In the genomic region with DNA sequence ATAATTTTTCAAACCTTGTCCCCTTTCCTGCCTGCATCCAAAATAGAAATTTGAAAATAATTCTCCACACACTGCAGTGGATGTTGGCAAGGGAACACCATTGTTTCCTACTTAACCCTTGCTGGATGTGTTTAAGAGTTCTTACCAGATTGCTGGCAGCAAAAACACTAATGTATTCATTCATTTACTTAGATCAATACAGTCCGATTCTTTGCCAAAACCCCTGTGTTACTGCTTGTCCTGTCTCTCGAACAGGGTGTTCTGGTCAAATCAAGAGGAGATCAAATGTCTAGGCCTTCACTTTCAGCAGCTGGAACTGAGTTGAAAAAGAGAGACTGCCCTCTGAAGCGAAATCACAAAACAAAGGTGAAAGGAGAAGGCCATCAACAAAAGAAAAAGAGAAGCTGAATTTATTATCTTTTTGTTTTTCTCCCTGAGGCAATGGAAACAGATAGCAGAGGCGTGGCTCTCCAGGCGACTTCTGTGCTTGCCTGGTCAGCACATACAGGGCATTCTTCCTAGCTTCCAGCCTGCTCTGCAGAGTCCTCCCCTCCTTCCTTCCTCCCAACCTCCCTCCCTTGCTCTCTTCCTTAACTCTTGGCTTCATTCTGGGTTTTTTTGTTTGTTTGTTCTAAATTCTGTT, we compare ENCODE assay signal across 11 cellular contexts. TPM values are rescaled to one million over a fixed set of nuclear protein-coding genes. Genes with fewer than 3 reads are reported as not detected.
A peak's percentile ranks its signal among the peaks of the same experiment; 100 is the strongest.
DNase-seq lines count a peak whose midpoint lies in the region; ATAC-seq and TF ChIP-seq lines count a peak whose summit lies in the region.
"Had no signal": no experiment of that assay in that cellular context is flagged by ENCODE, and none has a peak within 500 bp of the region (broad histone marks: within the 10 kb centered on the region; RNA-seq: fewer than 3 reads in every experiment).

No MANE protein-coding gene starts in this region.

- TF ChIP-seq EP300 in esophagus muscularis mucosa (IDR thresholded peaks at IDR 0.05) = no peak

- H3K36me3 ChIP-seq in esophagus muscularis mucosa = no peaks in the 10 kb centered on the region

- no peak overlapping the region for H3K4me3 Mint-ChIP-seq in nephron
- H3K4me3 Mint-ChIP-seq: T-helper 1 cell treated with Interleukin-12 subunit alpha and Interleukin-12 subunit beta and Interleukin-4 antibody, amounts not matched to agents 30 μg/mL and 1 μg/mL, for 36 hours had no signal

- H3K27me3 Mint-ChIP-seq in nephron (ENCODE audit: low read depth) = no peaks in the 10 kb centered on the region

- TF ChIP-seq POLR2A in esophagus muscularis mucosa (IDR thresholded peaks at IDR 0.05; ENCODE audit: low read depth) = no peak

- peak; percentile 33 for DNase-seq in DMS53 treated with DMSO at 0.1 percent for 48 hours (lab: John Stamatoyannopoulos, UW; ENCODE audit: unreplicated experiment)
- peak; percentile 81 for DNase-seq in NCI-H345 treated with DMSO at 0.1 percent for 48 hours (lab: John Stamatoyannopoulos, UW; ENCODE audit: unreplicated experiment)
- DNase-seq in dermis blood vessel endothelial cell = peak; percentile 4
- no peak for DNase-seq in esophagus muscularis mucosa (ENCODE audit: extremely low spot score)
- DNase-seq in T1000 (lab: John Stamatoyannopoulos, UW) = no peak
- DNase-seq in stimulated activated CD8-positive, alpha-beta memory T cell treated with anti-CD3 and anti-CD28 coated beads, Interleukin-4, amount 100 ng/mL, for 48 hours = no peak

- no peak overlapping the region for H3K4me3 ChIP-seq in esophagus muscularis mucosa

- peaks cover 0 to 7% (median 2%) of the 10 kb centered on the region in 4 donors for H3K4me1 ChIP-seq in esophagus muscularis mucosa

- ATAC-seq in GM18870 (IDR thresholded peaks at IDR 0.05; ENCODE audit: unreplicated experiment) = no peak
- ATAC-seq: activated naive CD4-positive, alpha-beta T cell treated with anti-CD3 and anti-CD28 coated beads, Interleukin-2, amount 50 U/mL, for 72 hours; naive thymus-derived CD4-positive, alpha-beta T cell had no signal

- no peak overlapping the region for H3K27ac ChIP-seq in esophagus muscularis mucosa (replicated peaks in 1 of 4)

- no peaks in the 10 kb centered on the region for H3K27me3 ChIP-seq in esophagus muscularis mucosa

- no peaks in the 10 kb centered on the region for H3K9me3 Mint-ChIP-seq in nephron
- H3K9me3 Mint-ChIP-seq: activated naive CD4-positive, alpha-beta T cell treated with anti-CD3 and anti-CD28 coated beads, Interleukin-2, amount 50 U/mL, for 72 hours; T-helper 1 cell treated with Interleukin-12 subunit alpha and Interleukin-12 subunit beta and Interleukin-4 antibody, amounts not matched to agents 30 μg/mL and 1 μg/mL, for 36 hours had no signal

- 60% methylated on average over 5 of the region's 5 CpGs for WGBS in esophagus muscularis mucosa

- H3K4me1 Mint-ChIP-seq in nephron = peaks cover 18% of the 10 kb centered on the region

- H3K27ac Mint-ChIP-seq in nephron = peak overlapping the region; percentile 23 to 86 (median 76)
- H3K27ac Mint-ChIP-seq: activated naive CD4-positive, alpha-beta T cell treated with anti-CD3 and anti-CD28 coated beads, Interleukin-2, amount 50 U/mL, for 72 hours; T-helper 1 cell treated with Interleukin-12 subunit alpha and Interleukin-12 subunit beta and Interleukin-4 antibody, amounts not matched to agents 30 μg/mL and 1 μg/mL, for 36 hours had no signal

- H3K36me3 Mint-ChIP-seq in nephron (ENCODE audit: low read depth) = no peaks in the 10 kb centered on the region
- H3K36me3 Mint-ChIP-seq: activated naive CD4-positive, alpha-beta T cell treated with anti-CD3 and anti-CD28 coated beads, Interleukin-2, amount 50 U/mL, for 72 hours; naive thymus-derived CD4-positive, alpha-beta T cell had no signal

- TF ChIP-seq CTCF in nephron (IDR thresholded peaks at IDR 0.05; ENCODE audit: unreplicated experiment in 3 of 3) (no peak), esophagus muscularis mucosa (IDR thresholded peaks at IDR 0.05) (no peak)

- H3K9me3 ChIP-seq in esophagus muscularis mucosa = no peaks in the 10 kb centered on the region

- intact Hi-C loops in esophagus muscularis mucosa (cut with DNase I) = no loop called here

RNA-seq across cellular contexts. Expression of a gene that starts 44.1 kb away (rescaled TPM):
- total RNA-seq in dermis blood vessel endothelial cell (not detected in 2 replicates), esophagus muscularis mucosa (under 1 TPM in 1 of 4 donors, not detected in 3; 0.32 TPM)

Comparison
In these comparisons a context has a peak if more than half of its experiments do, and no peak if none do; other contexts are left out.
1. DNase-seq: peak in DMS53 treated with DMSO at 0.1 percent for 48 hours (single experiment), NCI-H345 treated with DMSO at 0.1 percent for 48 hours (single experiment) and dermis blood vessel endothelial cell (single experiment); none in esophagus muscularis mucosa (single experiment), T1000 (single experiment) and stimulated activated CD8-positive, alpha-beta memory T cell treated with anti-CD3 and anti-CD28 coated beads, Interleukin-4, amount 100 ng/mL, for 48 hours (single experiment).